Comparison of ENCODE assay signal across 19 cellular contexts in the genomic region with DNA sequence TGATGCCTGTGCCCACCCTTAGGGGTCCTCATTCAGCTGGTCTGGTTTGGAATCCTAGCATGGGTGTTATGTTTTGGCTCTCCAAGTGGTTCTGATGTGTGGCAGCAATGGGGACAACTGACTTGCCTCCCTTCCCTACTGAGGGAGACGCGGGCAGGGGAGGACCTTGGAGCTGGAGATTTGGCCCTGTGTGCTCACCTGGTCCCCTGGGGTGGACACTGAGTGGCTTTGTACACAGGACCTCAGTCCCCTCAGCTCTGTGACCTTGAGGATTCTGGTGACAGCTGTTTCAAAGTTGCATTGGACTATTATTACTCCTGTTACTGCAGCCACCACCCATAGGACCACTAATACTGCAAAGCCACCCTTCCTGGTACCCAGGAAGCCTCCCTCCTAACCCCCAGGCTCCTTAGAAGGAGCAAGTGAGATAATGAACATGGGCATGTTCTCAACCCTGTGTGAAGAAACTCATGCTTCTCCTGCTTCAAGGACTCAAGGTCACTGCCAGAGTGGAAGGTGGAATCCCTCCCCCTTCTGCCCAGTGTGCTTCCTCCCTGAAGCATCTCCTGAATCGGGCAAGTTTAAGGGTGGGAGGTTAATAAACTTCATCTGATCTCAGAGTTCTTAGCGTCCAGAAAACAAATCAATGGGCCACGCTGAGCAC.
"Had no signal": no experiment of that assay in that cellular context is flagged by ENCODE, and none has a peak within 500 bp of the region (broad histone marks: within the 10 kb centered on the region; RNA-seq: fewer than 3 reads in every experiment).

No MANE protein-coding gene starts in this region.

- H3K9me3 Mint-ChIP-seq: activated naive CD4-positive, alpha-beta T cell treated with anti-CD3 and anti-CD28 coated beads for 36 hours; activated T-cell treated with anti-CD3 and anti-CD28 coated beads, Interleukin-2, amount 50 U/mL, for 4 hours; natural killer cell; stimulated activated memory B cell treated with anti-CD40 and anti-IgM and Interleukin-4, amounts not matched to agents 10 μg/mL and 1 μg/mL and 100 μg/mL, for 72 hours had no signal

- H3K4me3 Mint-ChIP-seq: activated naive CD4-positive, alpha-beta T cell treated with anti-CD3 and anti-CD28 coated beads for 36 hours; activated T-cell treated with anti-CD3 and anti-CD28 coated beads, Interleukin-2, amount 50 U/mL, for 4 hours; natural killer cell; stimulated activated memory B cell treated with anti-CD40 and anti-IgM and Interleukin-4, amounts not matched to agents 10 μg/mL and 1 μg/mL and 100 μg/mL, for 72 hours had no signal

- FAIRE-seq: colon had no signal

- H3K27me3 Mint-ChIP-seq: stimulated activated memory B cell treated with anti-CD40 and anti-IgM and Interleukin-4, amounts not matched to agents 10 μg/mL and 1 μg/mL and 100 μg/mL, for 72 hours had no signal

- H3K4me1 ChIP-seq: body of pancreas had no signal

- H3K27ac ChIP-seq: body of pancreas, epithelial cell of prostate, skin epidermis had no signal

- H3K4me1 Mint-ChIP-seq: stimulated activated memory B cell treated with anti-CD40 and anti-IgM and Interleukin-4, amounts not matched to agents 10 μg/mL and 1 μg/mL and 100 μg/mL, for 72 hours had no signal

- H3K9me3 ChIP-seq: body of pancreas, mucosa of descending colon had no signal

- H3K27me3 ChIP-seq: body of pancreas, dorsolateral prefrontal cortex had no signal

- DNase-seq: activated CD4-positive, alpha-beta T cell treated with anti-CD3 and anti-CD28 coated beads, Interleukin-2, amount 50 U/mL, for 1 hour; activated CD8-positive, alpha-beta memory T cell treated with anti-CD3 and anti-CD28 coated beads, Interleukin-2, amount 50 U/mL, for 4 hours; activated naive CD4-positive, alpha-beta T cell treated with anti-CD3 and anti-CD28 coated beads for 36 hours; activated T-cell treated with anti-CD3 and anti-CD28 coated beads, Interleukin-2, amount 50 U/mL, for 4 hours; body of pancreas; central memory CD4-positive, alpha-beta T cell; mesenchymal stem cell; mucosa of descending colon; natural killer cell; retina; stimulated activated CD4-positive, alpha-beta T cell treated with anti-CD3 and anti-CD28 coated beads, Interleukin-4, amount 100 ng/mL, for 24 hours; T-helper 1 cell; T-helper 9 cell had no signal

- H3K27ac Mint-ChIP-seq: activated naive CD4-positive, alpha-beta T cell treated with anti-CD3 and anti-CD28 coated beads for 36 hours; natural killer cell; stimulated activated memory B cell treated with anti-CD40 and anti-IgM and Interleukin-4, amounts not matched to agents 10 μg/mL and 1 μg/mL and 100 μg/mL, for 72 hours had no signal

- ATAC-seq: activated CD4-positive, CD25-positive, alpha-beta regulatory T cell treated with anti-CD3 and anti-CD28 coated beads, Interleukin-2, amount 50 U/mL, for 24 hours; activated T-cell treated with anti-CD3 and anti-CD28 coated beads, Interleukin-2, amount 50 U/mL, for 4 hours; body of pancreas; mucosa of descending colon; natural killer cell; stimulated activated memory B cell treated with anti-CD40 and anti-IgM and Interleukin-4, amounts not matched to agents 10 μg/mL and 1 μg/mL and 100 μg/mL, for 72 hours had no signal

- H3K36me3 Mint-ChIP-seq: natural killer cell had no signal

- H3K4me3 ChIP-seq: body of pancreas, dorsolateral prefrontal cortex, mucosa of descending colon, skin epidermis had no signal
